In genomic region chr10:49151481-49151880, GRCh38 we compare ENCODE assay signal across 2 cellular contexts.
A peak's percentile ranks its signal among the peaks of the same experiment; 100 is the strongest.
TF ChIP-seq lines count a peak whose summit lies in the region.

No MANE protein-coding gene starts in this region.

TF ChIP-seq in HepG2, 621 proteins besides CTCF, POLR2A, EP300 and RAD21:
- TF ChIP-seq MAFF (IDR thresholded peaks at IDR 0.05; ENCODE audit: low read depth, low read length) (peak; percentile 82), SYNCRIP (IDR thresholded peaks at IDR 0.05; ENCODE audit: insufficient read depth, low read depth, low read length) (no peak), MTA1 (CRISPR knock-in tag; IDR thresholded peaks at IDR 0.05; ENCODE audit: borderline replicate concordance) (no peak), MAFK (conservative IDR thresholded peaks at IDR 0.05 in 1 of 2, IDR thresholded peaks at IDR 0.05 in 1 of 2; ENCODE audit: low read length in 2 of 2) (peak; percentile 74 to 87), ZNF891 (CRISPR knock-in tag; IDR thresholded peaks at IDR 0.05) (no peak)
- TF ChIP-seq, protein P1, sequence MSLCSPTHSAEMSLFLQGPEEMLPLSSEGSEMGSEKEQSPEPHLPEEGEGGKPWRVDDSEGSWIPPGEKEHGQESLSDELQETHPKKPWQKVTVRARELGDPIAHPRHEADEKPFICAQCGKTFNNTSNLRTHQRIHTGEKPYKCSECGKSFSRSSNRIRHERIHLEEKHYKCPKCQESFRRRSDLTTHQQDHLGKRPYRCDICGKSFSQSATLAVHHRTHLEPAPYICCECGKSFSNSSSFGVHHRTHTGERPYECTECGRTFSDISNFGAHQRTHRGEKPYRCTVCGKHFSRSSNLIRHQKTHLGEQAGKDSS (CRISPR knock-in tag; IDR thresholded peaks at IDR 0.05; ENCODE audit: borderline replicate concordance, low read depth): no peak
TF ChIP-seq in HepG2: peak in this region for 2.

TF ChIP-seq in IMR-90, 13 proteins besides CTCF, POLR2A, EP300 and RAD21:
- no peak for TF ChIP-seq SMC3 (IDR thresholded peaks at IDR 0.05; ENCODE audit: low read depth, low read length)
- TF ChIP-seq MAFK (IDR thresholded peaks at IDR 0.05; ENCODE audit: low read depth, low read length): peak; percentile 79
- no peak for TF ChIP-seq MAZ (IDR thresholded peaks at IDR 0.05; ENCODE audit: borderline replicate concordance, low read depth, low read length)
TF ChIP-seq in IMR-90: peak in this region for 1.
